Comparison of ENCODE assay signal across 8 cellular contexts in genomic region chr1:23020731-23021130, GRCh38. TPM values are rescaled to one million over a fixed set of nuclear protein-coding genes. Genes with fewer than 3 reads are reported as not detected.
A peak's percentile ranks its signal among the peaks of the same experiment; 100 is the strongest.
DNase-seq lines count a peak whose midpoint lies in the region; ATAC-seq and TF ChIP-seq lines count a peak whose summit lies in the region.

No MANE protein-coding gene starts in this region.

- H3K27ac ChIP-seq in 22Rv1: peak overlapping the region; percentile 75
- H3K27ac ChIP-seq in mesendoderm (ENCODE audit: low read depth, low read length): no peak overlapping the region

- no peaks in the 10 kb centered on the region; the same call in 1 of the 2 replicates for H3K9me3 Mint-ChIP-seq in HFFc6

- no peak for ATAC-seq in HG03025 (IDR thresholded peaks at IDR 0.05; ENCODE audit: low FRiP score, unreplicated experiment)

- H2BK5ac ChIP-seq in mesendoderm (ENCODE audit: low read length): no peak overlapping the region

- WGBS in mesendoderm (ENCODE audit: extremely low coverage, insufficient coverage, low lambda C conversion rate): no CpG with 5 or more reads among the region's 3 CpGs

- no peak overlapping the region for H2BK120ac ChIP-seq in mesendoderm (ENCODE audit: low read depth, low read length)

- peak overlapping the region; percentile 84 for H3K56ac ChIP-seq in mesendoderm (ENCODE audit: low read length)

- H3K4me3 Mint-ChIP-seq in HFFc6: peak overlapping the region; percentile 97

- H2AK5ac ChIP-seq in mesendoderm (ENCODE audit: low read length): peak overlapping the region; percentile 71

- no peak overlapping the region for H3K23ac ChIP-seq in mesendoderm (ENCODE audit: low read length)

- no peaks in the 10 kb centered on the region for H3K79me1 ChIP-seq in mesendoderm (ENCODE audit: low read length)

- H3K4me1 Mint-ChIP-seq in HFFc6 (ENCODE audit: low read depth): peaks cover 43% of the 10 kb centered on the region

- H3K18ac ChIP-seq in mesendoderm (ENCODE audit: low read length): no peak overlapping the region

- H3K36me3 ChIP-seq in mesendoderm (ENCODE audit: control insufficient read depth, insufficient read depth, low read length): no peaks in the 10 kb centered on the region

- H3K27me3 ChIP-seq in mesendoderm (ENCODE audit: insufficient read depth, low read length, poor library complexity): no peaks in the 10 kb centered on the region

- peak overlapping the region; percentile 89 for H3K27ac Mint-ChIP-seq in HFFc6

- H3K36me3 Mint-ChIP-seq in HFFc6 (ENCODE audit: low read depth): peaks cover 20% of the 10 kb centered on the region

- H3K4me2 ChIP-seq in mesendoderm (ENCODE audit: low read length): peak overlapping the region; percentile 82

- peak overlapping the region; percentile 86 for H3K9ac ChIP-seq in mesendoderm (ENCODE audit: low read length)

- peak overlapping the region; percentile 66 for H3K4me3 ChIP-seq in astrocyte of the cerebellum (ENCODE audit: low read depth, low read length)
- H3K4me3 ChIP-seq in mesendoderm (ENCODE audit: low read length): peak overlapping the region; percentile 92

- no peak overlapping the region for H4K5ac ChIP-seq in mesendoderm (ENCODE audit: low read length)

- H3K79me2 ChIP-seq in mesendoderm (ENCODE audit: control insufficient read depth, insufficient read depth, low read length): peaks cover 64% of the 10 kb centered on the region

- no peak for DNase-seq in HFFc6
- DNase-seq in astrocyte of the cerebellum (ENCODE audit: low read depth): no peak
- peak; percentile 32 for DNase-seq in mesendoderm
- no peak for DNase-seq in NCI-H1930 (lab: John Stamatoyannopoulos, UW)
- DNase-seq in NCI-H128 (lab: John Stamatoyannopoulos, UW; ENCODE audit: unreplicated experiment): no peak
- DNase-seq in activated CD8-positive, alpha-beta memory T cell treated with anti-CD3 and anti-CD28 coated beads, Interleukin-2, amount 50 U/mL, for 48 hours: no peak

- in situ Hi-C loops in astrocyte of the cerebellum (cut with HindIII; ENCODE audit: low sequenced_read_pairs): no loop called here

- TF ChIP-seq CTCF in 22Rv1 (IDR thresholded peaks at IDR 0.05) (no peak), HFFc6 (IDR thresholded peaks at IDR 0.05) (no peak), astrocyte of the cerebellum (IDR thresholded peaks at IDR 0.05; ENCODE audit: low read depth, low read length, missing control alignments) (no peak)

- H3K27me3 Mint-ChIP-seq in HFFc6 (ENCODE audit: insufficient read depth): no peaks in the 10 kb centered on the region

- no peak overlapping the region for H2BK15ac ChIP-seq in mesendoderm (replicated peaks; ENCODE audit: low read depth)

- no peak overlapping the region for H3K4ac ChIP-seq in mesendoderm (ENCODE audit: low read depth, low read length)

- no peaks in the 10 kb centered on the region for H3K4me1 ChIP-seq in mesendoderm (ENCODE audit: control insufficient read depth, low read depth, low read length)

- H4K8ac ChIP-seq in mesendoderm (ENCODE audit: low read depth, low read length): no peak overlapping the region

RNA-seq across cellular contexts. Expression of gene KDM1A, which starts 1.5 kb away (rescaled TPM):
- 10 to 100 TPM; 51.4 to 70.6 (median 62.5) TPM for total RNA-seq in HFFc6 (2021; fragmentation: NEBNext Ultra II Directional; extraction: Animal tissue kit (Norgen Biotek cat#: 25700))
- 151 TPM for polyA plus RNA-seq in mesendoderm (2013, experiment 1 of 2)
- polyA plus RNA-seq in mesendoderm (2013, experiment 2 of 2): 151 TPM

RNA-seq across cellular contexts. Expression of gene TEX46, which starts 5.1 kb away (rescaled TPM):
- total RNA-seq in HFFc6 (2021; fragmentation: NEBNext Ultra II Directional; extraction: Animal tissue kit (Norgen Biotek cat#: 25700)): not detected
- polyA plus RNA-seq in mesendoderm (2013, experiment 1 of 2): not detected
- not detected for polyA plus RNA-seq in mesendoderm (2013, experiment 2 of 2)

RNA-seq across cellular contexts. Expression of gene LACTBL1, which starts 48.1 kb away (rescaled TPM):
- total RNA-seq in HFFc6 (2021; fragmentation: NEBNext Ultra II Directional; extraction: Animal tissue kit (Norgen Biotek cat#: 25700)): not detected
- not detected for polyA plus RNA-seq in mesendoderm (2013, experiment 1 of 2)
- polyA plus RNA-seq in mesendoderm (2013, experiment 2 of 2): not detected
